ENCODE assay signal across 6 cellular contexts in the genomic region with DNA sequence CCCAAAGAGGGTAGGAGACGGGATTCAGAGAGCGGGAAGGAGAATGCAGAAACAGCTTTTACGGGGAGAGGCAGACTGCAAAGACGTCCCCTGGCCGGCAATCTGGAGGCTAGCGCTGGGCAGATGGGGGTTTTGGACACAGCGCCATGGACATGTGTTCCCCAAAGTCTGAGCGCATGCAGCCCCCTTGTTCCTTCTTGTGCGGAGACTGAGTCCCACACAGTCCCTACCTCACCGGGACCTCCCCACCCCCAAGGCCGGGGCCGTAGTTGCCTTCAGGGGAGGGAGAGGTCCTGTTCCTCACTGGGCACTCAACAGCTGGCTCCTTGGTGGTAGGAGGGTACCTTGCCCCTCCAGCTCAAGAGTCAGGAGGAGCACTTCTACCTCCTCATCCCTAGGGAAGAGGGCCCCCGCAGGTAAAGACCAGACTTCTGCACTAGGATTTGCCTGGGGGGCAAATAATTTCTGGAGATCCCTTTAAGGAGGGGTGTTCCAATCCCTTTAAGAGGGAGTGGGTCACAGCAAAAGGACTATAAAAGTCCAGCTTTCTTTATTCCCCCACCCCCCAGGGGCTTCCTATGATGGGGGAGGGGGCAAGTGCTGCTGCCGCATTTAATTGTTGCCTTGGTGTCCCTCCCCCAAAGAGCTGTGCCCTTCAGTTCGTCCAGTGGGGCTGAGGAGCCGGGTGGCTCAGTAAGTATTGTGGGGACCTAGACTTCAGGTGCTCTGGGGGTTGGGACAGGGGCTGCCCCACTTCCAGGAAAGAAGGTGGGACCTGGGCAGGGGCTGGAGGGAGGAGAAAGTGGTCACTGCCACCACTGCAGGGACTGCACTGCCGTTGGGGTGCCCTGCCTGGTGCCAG. TPM values are rescaled to one million over a fixed set of nuclear protein-coding genes. Genes with fewer than 3 reads are reported as not detected.
DNase-seq lines count a peak whose midpoint lies in the region; ATAC-seq and TF ChIP-seq lines count a peak whose summit lies in the region.

No MANE protein-coding gene starts in this region.

- H3K4me1 ChIP-seq in CD8-positive, alpha-beta T cell (ENCODE audit: insufficient read depth, low read length): peaks cover 34% of the 10 kb centered on the region
- peaks cover 26% of the 10 kb centered on the region for H3K4me1 ChIP-seq in muscle layer of colon (ENCODE audit: insufficient read depth, low read length)

- DNase-seq in CD8-positive, alpha-beta T cell: no peak
- DNase-seq in WTC11 (ENCODE audit: low spot score): peak; percentile 39

- peaks cover 12% of the 10 kb centered on the region for H3K27me3 Mint-ChIP-seq in CD8-positive, alpha-beta T cell (ENCODE audit: low read depth)
- peaks cover 38% of the 10 kb centered on the region for H3K27me3 Mint-ChIP-seq in WTC11 (ENCODE audit: low read depth)

- peak overlapping the region; percentile 49 for H3K4me3 ChIP-seq in CD8-positive, alpha-beta T cell (ENCODE audit: low read depth, low read length)
- peak overlapping the region; percentile 31 to 44 for H3K4me3 ChIP-seq in muscle layer of colon (ENCODE audit: low read depth in 1 of 2, low read length in 2 of 2)

- H3K27ac Mint-ChIP-seq in CD8-positive, alpha-beta T cell: no peak overlapping the region
- H3K27ac Mint-ChIP-seq in WTC11: no peak overlapping the region; the same call in 1 of the 2 replicates

- ATAC-seq in CD8-positive, alpha-beta T cell: no peak
- ATAC-seq in WTC11 (no peak), GM19023 (IDR thresholded peaks at IDR 0.05; ENCODE audit: unreplicated experiment) (no peak), HG03521 (IDR thresholded peaks at IDR 0.05; ENCODE audit: unreplicated experiment) (no peak), GM18868 (IDR thresholded peaks at IDR 0.05; ENCODE audit: unreplicated experiment) (no peak)

- peak overlapping the region; percentile 57 for H3K4me3 Mint-ChIP-seq in CD8-positive, alpha-beta T cell
- H3K4me3 Mint-ChIP-seq in WTC11: peak overlapping the region; percentile 90

- H3K4me1 Mint-ChIP-seq in CD8-positive, alpha-beta T cell (ENCODE audit: low read depth): peaks cover 31% of the 10 kb centered on the region
- peaks cover 36% of the 10 kb centered on the region for H3K4me1 Mint-ChIP-seq in WTC11

- POLR2A ChIA-PET in CD8-positive, alpha-beta T cell (lab: Charles Lee): interaction anchor here (1.1 kb wide), 1 partner anchor 14 kb away, joined by 3 read pairs; no protein-coding TSS in a partner anchor
- POLR2A ChIA-PET in WTC11 (lab: Charles Lee): interaction anchor here (1.5 kb wide), 1 partner anchor 31 kb away, joined by 7 read pairs; the partner anchor contains the start of gene IVD

- H3K9me3 Mint-ChIP-seq in CD8-positive, alpha-beta T cell: no peaks in the 10 kb centered on the region
- H3K9me3 Mint-ChIP-seq in WTC11: no peaks in the 10 kb centered on the region

- no peak for TF ChIP-seq CTCF in CD8-positive, alpha-beta T cell (IDR thresholded peaks at IDR 0.05)
- TF ChIP-seq CTCF in WTC11 (IDR thresholded peaks at IDR 0.05): no peak

- H3K9me3 ChIP-seq in CD8-positive, alpha-beta T cell (ENCODE audit: low read length): no peaks in the 10 kb centered on the region
- H3K9me3 ChIP-seq in muscle layer of colon (ENCODE audit: low read length): no peaks in the 10 kb centered on the region

- intact Hi-C loops in CD8-positive, alpha-beta T cell (cut with DNase I, micrococcal nuclease): loop anchor here (1.0 to 10.0 kb wide), 3 partner anchors 32 to 652 kb away; partner anchors contain the start of genes FSIP1 (in 1 of the 2), IVD (in 1 of the 2) and SRP14 (in 1 of the 2)

- H3K27me3 ChIP-seq in CD8-positive, alpha-beta T cell (ENCODE audit: insufficient read depth, low read length): peaks cover 13% of the 10 kb centered on the region
- peaks cover 15 to 44% of the 10 kb centered on the region in 2 donors for H3K27me3 ChIP-seq in muscle layer of colon (ENCODE audit: control insufficient read depth in 1 of 2, insufficient read depth in 2 of 2, low read length in 2 of 2)

- no peak overlapping the region for H3K9ac ChIP-seq in muscle layer of colon (ENCODE audit: low read length)

- no peak overlapping the region for H3K27ac ChIP-seq in CD8-positive, alpha-beta T cell (ENCODE audit: low read depth, low read length)
- no peak overlapping the region for H3K27ac ChIP-seq in muscle layer of colon (ENCODE audit: low read depth, low read length)

- CTCF ChIA-PET in CD8-positive, alpha-beta T cell (lab: Charles Lee): no interaction called here
- CTCF ChIA-PET in WTC11 (lab: Charles Lee): interaction anchor here (0.5 to 2.4 kb wide), 10 partner anchors 31 to 327 kb away, joined by 3 to 10 read pairs (median 4); partner anchors contain the start of genes IVD and RPUSD2

- H3K36me3 ChIP-seq in CD8-positive, alpha-beta T cell (ENCODE audit: insufficient read depth, low read length): no peaks in the 10 kb centered on the region
- no peaks in the 10 kb centered on the region for H3K36me3 ChIP-seq in muscle layer of colon (ENCODE audit: insufficient read depth, low read length)

- no peaks in the 10 kb centered on the region for H3K36me3 Mint-ChIP-seq in CD8-positive, alpha-beta T cell
- H3K36me3 Mint-ChIP-seq in WTC11: no peaks in the 10 kb centered on the region

TF ChIP-seq in WTC11, 78 proteins besides CTCF, POLR2A, EP300 and RAD21 (continues in another document):
- no peak for TF ChIP-seq MLX (CRISPR knock-in tag; IDR thresholded peaks at IDR 0.05)
- no peak for TF ChIP-seq NR2C2 (CRISPR knock-in tag; IDR thresholded peaks at IDR 0.05)
- no peak for TF ChIP-seq GTF2I (CRISPR knock-in tag; conservative IDR thresholded peaks at IDR 0.05)
- TF ChIP-seq ATF3 (CRISPR knock-in tag; conservative IDR thresholded peaks at IDR 0.05): no peak
- TF ChIP-seq CREB1 (CRISPR knock-in tag; IDR thresholded peaks at IDR 0.05): no peak
- TF ChIP-seq EMX1 (CRISPR knock-in tag; IDR thresholded peaks at IDR 0.05): no peak
- no peak for TF ChIP-seq ZNF425 (CRISPR knock-in tag; conservative IDR thresholded peaks at IDR 0.05)
- no peak for TF ChIP-seq SMAD4 (CRISPR knock-in tag; IDR thresholded peaks at IDR 0.05)
- no peak for TF ChIP-seq ZNF219 (CRISPR knock-in tag; IDR thresholded peaks at IDR 0.05; ENCODE audit: borderline replicate concordance)
- 0 out of 2 replicates have a peak, but pooled peaks have one; percentile 22 for TF ChIP-seq USF1 (CRISPR knock-in tag; IDR thresholded peaks at IDR 0.05)
- no peak for TF ChIP-seq CREM (CRISPR knock-in tag; IDR thresholded peaks at IDR 0.05)

RNA-seq across cellular contexts. Expression of gene BAHD1, which starts 3.6 kb away (rescaled TPM):
- total RNA-seq in CD8-positive, alpha-beta T cell: 10 to 100 TPM; 22.2 to 23.7 TPM
- total RNA-seq in WTC11 (2021): 40.7 to 49.1 TPM (median 41.5 TPM) in 3 replicates

RNA-seq across cellular contexts. Expression of gene IVD, which starts 31.5 kb away (rescaled TPM):
- total RNA-seq in CD8-positive, alpha-beta T cell: 10 to 100 TPM; 46.6 to 54.9 TPM
- total RNA-seq in WTC11 (2021): 82.2 to 96.1 TPM (median 89.3 TPM) in 3 replicates

RNA-seq across cellular contexts. Expression of gene CHST14, which starts 33.7 kb away (rescaled TPM):
- total RNA-seq in CD8-positive, alpha-beta T cell: 1 to 10 TPM; 3.7 to 4.1 TPM
- total RNA-seq in WTC11 (2021): 21.3 to 29.5 TPM (median 26.2 TPM) in 3 replicates

RNA-seq across cellular contexts. Expression of gene KNSTRN, which starts 54.6 kb away (rescaled TPM):
- total RNA-seq in CD8-positive, alpha-beta T cell: 1 to 10 TPM; 3.8 to 5.4 TPM
- 58.7 to 73.4 TPM (median 64.6 TPM) in 3 replicates for total RNA-seq in WTC11 (2021)
